ENCODE assay signal across 19 cellular contexts in the genomic region with DNA sequence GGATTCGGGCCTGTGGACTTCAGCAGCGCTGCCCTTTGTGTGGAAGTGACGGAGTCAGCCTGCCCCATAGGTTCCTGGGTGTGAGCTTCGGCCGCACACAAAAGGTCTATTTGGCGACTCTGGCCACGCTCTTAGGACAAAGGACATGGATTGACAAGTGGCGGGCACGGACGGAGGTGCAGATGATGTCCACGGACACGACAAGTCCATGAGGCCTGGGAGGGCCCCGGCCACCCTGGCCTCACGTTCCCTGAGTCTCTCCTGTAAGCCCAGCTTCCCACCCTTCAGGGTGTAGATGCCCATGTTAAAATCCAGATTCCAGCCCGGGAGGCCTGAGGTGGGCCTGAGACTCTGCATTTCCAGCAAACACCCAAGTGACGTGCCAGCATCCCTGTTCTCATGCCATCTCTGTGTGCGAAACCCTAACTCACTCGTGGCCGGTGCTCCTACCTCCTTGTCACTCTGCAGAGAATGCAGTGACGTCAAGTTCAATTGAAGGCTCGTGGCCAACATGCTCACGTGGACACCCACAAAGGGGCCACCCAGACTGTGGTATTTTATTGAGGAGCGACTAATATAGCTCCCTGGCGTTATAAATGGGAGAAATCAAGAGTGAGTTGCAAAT.
"Had no signal": no experiment of that assay in that cellular context is flagged by ENCODE, and none has a peak within 500 bp of the region (broad histone marks: within the 10 kb centered on the region; RNA-seq: fewer than 3 reads in every experiment).

No MANE protein-coding gene starts in this region.

- H3K27me3 ChIP-seq: cardiac muscle cell, foreskin keratinocyte, pancreas, right lobe of liver had no signal

- H3K4me3 Mint-ChIP-seq: activated CD8-positive, alpha-beta T cell treated with anti-CD3 and anti-CD28 coated beads for 36 hours; activated naive CD8-positive, alpha-beta T cell; stimulated activated effector memory CD8-positive, alpha-beta T cell treated with anti-CD3 and anti-CD28 coated beads, Interleukin-12 subunit alpha, Interleukin-12 subunit beta, amount 100 ng/mL, for 72 hours had no signal

- H3K4me2 ChIP-seq: smooth muscle cell had no signal

- H3K27ac ChIP-seq: cardiac muscle cell, epithelial cell of prostate, foreskin keratinocyte, pancreas, right lobe of liver, thoracic aorta had no signal

- H3K9me3 ChIP-seq: pancreas, right lobe of liver, thoracic aorta had no signal

- H3K36me3 ChIP-seq: cardiac muscle cell, right lobe of liver, thoracic aorta had no signal

- DNase-seq: activated CD4-positive, alpha-beta T cell treated with anti-CD3 and anti-CD28 coated beads for 48 hours; activated CD4-positive, CD25-positive, alpha-beta regulatory T cell; activated CD8-positive, alpha-beta T cell treated with anti-CD3 and anti-CD28 coated beads for 36 hours; activated gamma-delta T cell; amygdala; foreskin keratinocyte; hippocampal formation; mammary epithelial cell; pancreas; stimulated activated CD4-positive, alpha-beta T cell treated with anti-CD3 and anti-CD28 coated beads, Interleukin-4, amount 100 ng/mL, for 24 hours; T-helper 1 cell; T-helper 9 cell had no signal

- H3K27ac Mint-ChIP-seq: activated CD8-positive, alpha-beta T cell treated with anti-CD3 and anti-CD28 coated beads for 36 hours; activated naive CD8-positive, alpha-beta T cell; stimulated activated effector memory CD8-positive, alpha-beta T cell treated with anti-CD3 and anti-CD28 coated beads, Interleukin-12 subunit alpha, Interleukin-12 subunit beta, amount 100 ng/mL, for 72 hours had no signal

- H3K9me3 Mint-ChIP-seq: activated CD8-positive, alpha-beta T cell treated with anti-CD3 and anti-CD28 coated beads for 36 hours; stimulated activated effector memory CD8-positive, alpha-beta T cell treated with anti-CD3 and anti-CD28 coated beads, Interleukin-12 subunit alpha, Interleukin-12 subunit beta, amount 100 ng/mL, for 72 hours had no signal

- H3K27me3 Mint-ChIP-seq: activated CD8-positive, alpha-beta T cell treated with anti-CD3 and anti-CD28 coated beads for 36 hours; activated naive CD8-positive, alpha-beta T cell had no signal

- ATAC-seq: activated CD8-positive, alpha-beta T cell treated with anti-CD3 and anti-CD28 coated beads for 36 hours; foreskin keratinocyte; pancreas; right lobe of liver; stimulated activated effector memory CD8-positive, alpha-beta T cell treated with anti-CD3 and anti-CD28 coated beads, Interleukin-12 subunit alpha, Interleukin-12 subunit beta, amount 100 ng/mL, for 72 hours had no signal

- H3K4me3 ChIP-seq: cardiac muscle cell, pancreas, right lobe of liver, smooth muscle cell, thoracic aorta had no signal

- H3K4me1 ChIP-seq: foreskin keratinocyte, pancreas, right lobe of liver had no signal
